1 cellular context compared by ENCODE assay signal in the genomic region with DNA sequence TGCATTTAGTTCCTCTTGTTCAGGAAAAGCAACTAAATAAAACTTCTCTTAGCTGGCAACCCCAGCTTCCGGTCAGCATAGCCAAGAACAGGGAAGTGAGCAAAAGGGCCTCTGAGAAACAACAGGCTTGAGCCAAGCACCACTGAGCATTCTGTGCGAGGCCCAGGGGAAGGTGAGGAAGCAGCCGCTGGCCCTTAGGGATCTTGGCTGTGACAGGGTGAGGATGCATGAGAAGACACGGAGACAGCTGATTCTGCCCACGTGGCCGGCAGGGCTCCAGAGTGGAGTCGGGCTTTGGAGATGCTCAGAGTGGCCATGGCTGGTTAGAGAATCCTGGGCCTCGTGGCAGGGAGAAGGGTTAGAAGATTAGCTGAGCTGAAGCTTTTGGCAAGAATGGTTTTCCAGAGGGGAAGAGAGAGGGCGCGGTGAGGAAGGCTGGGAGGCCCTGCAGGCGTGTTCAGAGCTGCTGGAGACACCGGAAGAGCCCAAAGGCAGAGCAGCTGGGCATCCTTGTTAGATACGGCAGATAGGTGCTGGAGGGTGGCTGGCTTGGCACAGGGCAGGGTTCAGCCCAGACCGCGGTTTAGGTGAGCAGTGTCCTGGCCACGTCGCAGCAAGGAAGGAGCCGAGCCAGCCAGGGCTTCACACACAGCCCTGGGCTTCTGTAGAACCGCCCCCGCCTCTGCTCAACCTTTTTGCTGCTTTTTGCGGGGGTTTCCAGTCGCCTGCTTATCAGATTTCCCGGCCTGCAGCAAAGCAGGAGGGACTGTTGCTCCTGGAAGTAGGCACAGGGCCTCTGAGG.
TF ChIP-seq lines count a peak whose summit lies in the region.

No MANE protein-coding gene starts in this region.

TF ChIP-seq in endothelial cell of umbilical vein, 7 proteins besides CTCF, POLR2A, EP300 and RAD21:
- peak; percentile 11 for TF ChIP-seq GATA2 (IDR thresholded peaks at IDR 0.05; ENCODE audit: insufficient read depth, insufficient read length, low read depth, low read length)
- TF ChIP-seq JUN (IDR thresholded peaks at IDR 0.05; ENCODE audit: borderline replicate concordance, insufficient read depth, insufficient read length, low read depth): no peak
- TF ChIP-seq MAX (IDR thresholded peaks at IDR 0.05; ENCODE audit: insufficient read depth, insufficient read length): peak; percentile 65
- TF ChIP-seq POLR2AphosphoS5 (IDR thresholded peaks at IDR 0.05; ENCODE audit: insufficient read depth, low read depth, low read length): peak; percentile 59
- TF ChIP-seq FOS (IDR thresholded peaks at IDR 0.05; ENCODE audit: borderline replicate concordance, insufficient read depth, low read length): no peak
